1 cellular context compared by ENCODE assay signal in genomic region chr19:3576696-3577443, GRCh38.
TF ChIP-seq lines count a peak whose summit lies in the region.

No MANE protein-coding gene starts in this region.

TF ChIP-seq in H1, 55 proteins besides CTCF, POLR2A, EP300 and RAD21:
- TF ChIP-seq ATF2 (IDR thresholded peaks at IDR 0.05; ENCODE audit: low read length) (no peak), CHD7 (IDR thresholded peaks at IDR 0.05; ENCODE audit: insufficient replicate concordance, low read length) (no peak), E2F6 (IDR thresholded peaks at IDR 0.05) (peak; percentile 30; the same call in 1 of the 2 replicates), TBP (IDR thresholded peaks at IDR 0.05; ENCODE audit: low read depth, low read length) (peak; percentile 48; the same call in 1 of the 2 replicates), CHD1 (IDR thresholded peaks at IDR 0.05; ENCODE audit: low read depth, low read length) (no peak), HDAC6 (IDR thresholded peaks at IDR 0.05; ENCODE audit: low read depth, low read length) (no peak), NANOG (IDR thresholded peaks at IDR 0.05; ENCODE audit: insufficient read depth, low read depth, low read length, poor library complexity, severe bottlenecking) (no peak), ATF3 (IDR thresholded peaks at IDR 0.05; ENCODE audit: insufficient read depth, low read depth, low read length) (no peak), PHF8 (conservative IDR thresholded peaks at IDR 0.05; ENCODE audit: low read depth, low read length) (no peak; the same call in 1 of the 2 replicates), ZNF274 (IDR thresholded peaks at IDR 0.05; ENCODE audit: borderline replicate concordance, extremely low read depth, low read length) (no peak), BACH1 (IDR thresholded peaks at IDR 0.05; ENCODE audit: low read length) (no peak), NRF1 (IDR thresholded peaks at IDR 0.05; ENCODE audit: low read depth, low read length) (no peak), BRCA1 (IDR thresholded peaks at IDR 0.05; ENCODE audit: low read depth, low read length) (no peak), CBX8 (IDR thresholded peaks at IDR 0.05; ENCODE audit: borderline replicate concordance, low read depth, low read length) (no peak), CREB1 (IDR thresholded peaks at IDR 0.05) (no peak), SIN3A (conservative IDR thresholded peaks at IDR 0.05 in 1 of 2, IDR thresholded peaks at IDR 0.05 in 1 of 2; ENCODE audit: low read depth in 1 of 2, low read length in 2 of 2) (peak in 1 of 2 experiments; percentile 47; a peak in 1 of 4 replicates), SAP30 (IDR thresholded peaks at IDR 0.05; ENCODE audit: insufficient read depth, insufficient replicate concordance, low read length) (no peak), TCF12 (IDR thresholded peaks at IDR 0.05; ENCODE audit: low read depth, low read length) (no peak), GABPA (IDR thresholded peaks at IDR 0.05; ENCODE audit: borderline replicate concordance, insufficient read depth, low read length) (no peak), POLR2AphosphoS5 (IDR thresholded peaks at IDR 0.05; ENCODE audit: low read depth, low read length) (peak; percentile 67; the same call in 1 of the 2 replicates), RNF2 (IDR thresholded peaks at IDR 0.05; ENCODE audit: borderline replicate concordance, low read depth, low read length, missing control alignments, poor library complexity, severe bottlenecking) (no peak), MAFK (IDR thresholded peaks at IDR 0.05; ENCODE audit: low read depth, low read length) (no peak), SP1 (IDR thresholded peaks at IDR 0.05; ENCODE audit: low read depth, low read length) (no peak; the same call in none of the 2 replicates), YY1 (IDR thresholded peaks at IDR 0.05; ENCODE audit: low read depth, low read length) (no peak), RXRA (IDR thresholded peaks at IDR 0.05; ENCODE audit: insufficient read depth, low read depth, low read length) (no peak), SRF (IDR thresholded peaks at IDR 0.05; ENCODE audit: low read depth, low read length) (no peak), KDM4A (IDR thresholded peaks at IDR 0.05; ENCODE audit: low read depth, low read length, severe bottlenecking) (peak; percentile 50), CEBPB (IDR thresholded peaks at IDR 0.05; ENCODE audit: low read depth, low read length) (no peak), CTBP2 (IDR thresholded peaks at IDR 0.05; ENCODE audit: borderline replicate concordance, insufficient read depth, insufficient read length, low read length) (no peak), SUZ12 (IDR thresholded peaks at IDR 0.05; ENCODE audit: low read length) (no peak), CBX5 (IDR thresholded peaks at IDR 0.05; ENCODE audit: low read depth, low read length) (no peak), MAX (IDR thresholded peaks at IDR 0.05) (peak; percentile 72), USF2 (IDR thresholded peaks at IDR 0.05; ENCODE audit: low read length) (no peak), TAF7 (optimal IDR thresholded peaks at IDR 0.05; ENCODE audit: borderline replicate concordance, low read depth, low read length) (no peak), EGR1 (IDR thresholded peaks at IDR 0.05; ENCODE audit: borderline replicate concordance, low read depth, low read length) (no peak), KDM1A (IDR thresholded peaks at IDR 0.05; ENCODE audit: borderline replicate concordance, low read length) (no peak), KDM5A (IDR thresholded peaks at IDR 0.05; ENCODE audit: low read length) (no peak), SP2 (IDR thresholded peaks at IDR 0.05; ENCODE audit: low read length) (no peak), FOSL1 (IDR thresholded peaks at IDR 0.05; ENCODE audit: insufficient read depth, low read depth, low read length) (no peak), EZH2 (IDR thresholded peaks at IDR 0.05; ENCODE audit: low read depth, low read length, severe bottlenecking) (no peak), JUN (IDR thresholded peaks at IDR 0.05; ENCODE audit: low read depth, low read length) (no peak), BCL11A (IDR thresholded peaks at IDR 0.05; ENCODE audit: low read depth in 2 of 2, low read length in 2 of 2) (no peak), GTF2F1 (IDR thresholded peaks at IDR 0.05; ENCODE audit: borderline replicate concordance, low read depth, low read length) (no peak), JUND (IDR thresholded peaks at IDR 0.05; ENCODE audit: low read length) (no peak), TAF1 (IDR thresholded peaks at IDR 0.05; ENCODE audit: low read depth, low read length) (peak; percentile 51; the same call in 1 of the 2 replicates), ASH2L (IDR thresholded peaks at IDR 0.05; ENCODE audit: low read length) (no peak), CHD2 (IDR thresholded peaks at IDR 0.05; ENCODE audit: low read length) (no peak), HDAC2 (IDR thresholded peaks at IDR 0.05; ENCODE audit: borderline replicate concordance in 1 of 2, low read depth in 2 of 2, low read length in 2 of 2) (no peak; a peak in 1 of 4 replicates), SIX5 (IDR thresholded peaks at IDR 0.05; ENCODE audit: low read depth, low read length) (no peak), TEAD4 (IDR thresholded peaks at IDR 0.05; ENCODE audit: low read depth, low read length) (no peak), RFX5 (IDR thresholded peaks at IDR 0.05; ENCODE audit: borderline replicate concordance, low read depth, low read length) (no peak), RBBP5 (IDR thresholded peaks at IDR 0.05; ENCODE audit: borderline replicate concordance, low read depth, low read length) (no peak), POU5F1 (IDR thresholded peaks at IDR 0.05; ENCODE audit: low read depth, low read length) (no peak), SP4 (IDR thresholded peaks at IDR 0.05; ENCODE audit: low read length) (no peak)
